Comparison of ENCODE assay signal across 21 cellular contexts in the genomic region with DNA sequence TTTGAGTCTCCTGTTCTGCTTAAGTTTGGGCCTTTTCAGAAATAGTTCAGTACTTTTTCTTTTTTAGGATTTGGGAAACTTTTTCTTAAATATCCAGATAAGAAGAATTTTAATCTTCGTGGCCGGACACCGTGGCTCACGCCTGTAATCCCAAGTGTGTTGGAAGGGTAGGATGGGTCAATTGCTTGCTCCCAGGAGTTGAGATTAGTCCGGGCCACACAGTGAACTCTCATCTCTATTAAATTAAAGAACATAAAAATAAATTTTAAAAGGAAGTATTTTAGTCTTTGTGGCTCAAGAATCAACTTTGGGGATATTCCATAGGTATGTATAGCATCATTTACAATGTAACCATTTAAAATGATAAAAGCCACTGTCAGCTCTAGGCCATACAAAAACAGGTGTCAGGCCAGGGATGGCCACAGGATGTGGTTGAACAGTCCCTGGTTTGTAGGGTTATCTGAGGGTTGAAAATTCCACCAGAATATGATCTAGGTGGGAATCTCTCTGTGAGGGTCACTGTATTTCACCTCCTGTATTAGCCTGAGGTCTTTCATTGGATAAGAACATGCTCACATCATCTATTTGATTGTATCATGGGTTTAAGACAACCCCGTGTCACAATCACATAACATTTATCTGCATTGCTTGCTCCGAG.
"Had no signal": no experiment of that assay in that cellular context is flagged by ENCODE, and none has a peak within 500 bp of the region (broad histone marks: within the 10 kb centered on the region; RNA-seq: fewer than 3 reads in every experiment).

No MANE protein-coding gene starts in this region.

- ATAC-seq: activated CD4-positive, alpha-beta T cell treated with anti-CD3 and anti-CD28 coated beads for 36 hours; stimulated activated naive CD8-positive, alpha-beta T cell treated with anti-CD3 and anti-CD28 coated beads, Interleukin-15, amount 100 ng/mL, for 72 hours; T-helper 17 cell had no signal

- DNase-seq: activated B cell treated with CpG ODN at 0.5 μM for 24 hours; activated CD4-positive, alpha-beta T cell treated with anti-CD3 and anti-CD28 coated beads for 36 hours; activated CD4-positive, alpha-beta T cell treated with anti-CD3 and anti-CD28 coated beads, Interleukin-2, amount 50 U/mL, for 48 hours; amniotic stem cell; colonic mucosa; foreskin fibroblast; kidney glomerular epithelial cell; left ventricle myocardium inferior; ovary; spleen; stimulated activated CD4-positive, alpha-beta T cell treated with anti-CD3 and anti-CD28 coated beads, Interleukin-4, amount 100 ng/mL, for 1 hour; stimulated activated naive CD8-positive, alpha-beta T cell treated with anti-CD3 and anti-CD28 coated beads, Interleukin-15, amount 100 ng/mL, for 72 hours; T-helper 17 cell; tibial artery had no signal

- H3K9me3 Mint-ChIP-seq: activated B cell treated with CpG ODN at 0.5 μM for 24 hours; activated T-helper 1 cell treated with anti-CD3 and anti-CD28 coated beads, Interleukin-12 subunit alpha, Interleukin-12 subunit beta, Interleukin-2, Interleukin-4 antibody, amounts not matched to agents 30 ng/mL and 10 ng/mL and 1 ng/mL, durations not matched to agents 14 hours and 24 hours and 36 hours; nephron; stimulated activated naive CD8-positive, alpha-beta T cell treated with anti-CD3 and anti-CD28 coated beads, Interleukin-15, amount 100 ng/mL, for 72 hours had no signal

- H3K36me3 ChIP-seq: breast epithelium, colonic mucosa, left ventricle myocardium inferior, neutrophil, ovary, prostate gland, right atrium auricular region, spleen, tibial artery had no signal

- H3K9me3 ChIP-seq: breast epithelium, colonic mucosa, left ventricle myocardium inferior, neutrophil, ovary, prostate gland, right atrium auricular region, spleen, tibial artery had no signal

- H3K27ac ChIP-seq: breast epithelium, colonic mucosa, left ventricle myocardium inferior, neutrophil, ovary, prostate gland, right atrium auricular region, tibial artery had no signal

- H3K27me3 Mint-ChIP-seq: activated B cell treated with CpG ODN at 0.5 μM for 24 hours; activated CD4-positive, alpha-beta T cell treated with anti-CD3 and anti-CD28 coated beads for 36 hours; activated naive CD8-positive, alpha-beta T cell; stimulated activated naive CD8-positive, alpha-beta T cell treated with anti-CD3 and anti-CD28 coated beads, Interleukin-15, amount 100 ng/mL, for 72 hours had no signal

- H3K27ac Mint-ChIP-seq: activated B cell treated with CpG ODN at 0.5 μM for 24 hours; activated CD4-positive, alpha-beta T cell treated with anti-CD3 and anti-CD28 coated beads for 36 hours; activated naive CD8-positive, alpha-beta T cell; activated T-helper 1 cell treated with anti-CD3 and anti-CD28 coated beads, Interleukin-12 subunit alpha, Interleukin-12 subunit beta, Interleukin-2, Interleukin-4 antibody, amounts not matched to agents 30 ng/mL and 10 ng/mL and 1 ng/mL, durations not matched to agents 14 hours and 24 hours and 36 hours; nephron; stimulated activated naive CD8-positive, alpha-beta T cell treated with anti-CD3 and anti-CD28 coated beads, Interleukin-15, amount 100 ng/mL, for 72 hours; T-helper 17 cell had no signal

- H3K27me3 ChIP-seq: colonic mucosa, neutrophil, ovary, right atrium auricular region, spleen, tibial artery had no signal

- H3K36me3 Mint-ChIP-seq: activated naive CD8-positive, alpha-beta T cell had no signal

- H3K4me3 ChIP-seq: breast epithelium, colonic mucosa, left ventricle myocardium inferior, ovary, prostate gland, right atrium auricular region, tibial artery had no signal

- H3K4me1 Mint-ChIP-seq: nephron had no signal

- H3K4me1 ChIP-seq: breast epithelium, colonic mucosa, left ventricle myocardium inferior, prostate gland, right atrium auricular region, tibial artery had no signal

- H3K4me3 Mint-ChIP-seq: activated B cell treated with CpG ODN at 0.5 μM for 24 hours; activated CD4-positive, alpha-beta T cell treated with anti-CD3 and anti-CD28 coated beads for 36 hours; activated T-helper 1 cell treated with anti-CD3 and anti-CD28 coated beads, Interleukin-12 subunit alpha, Interleukin-12 subunit beta, Interleukin-2, Interleukin-4 antibody, amounts not matched to agents 30 ng/mL and 10 ng/mL and 1 ng/mL, durations not matched to agents 14 hours and 24 hours and 36 hours; nephron; stimulated activated naive CD8-positive, alpha-beta T cell treated with anti-CD3 and anti-CD28 coated beads, Interleukin-15, amount 100 ng/mL, for 72 hours; T-helper 17 cell had no signal
